ENCODE assay signal across 2 cellular contexts in the genomic region with DNA sequence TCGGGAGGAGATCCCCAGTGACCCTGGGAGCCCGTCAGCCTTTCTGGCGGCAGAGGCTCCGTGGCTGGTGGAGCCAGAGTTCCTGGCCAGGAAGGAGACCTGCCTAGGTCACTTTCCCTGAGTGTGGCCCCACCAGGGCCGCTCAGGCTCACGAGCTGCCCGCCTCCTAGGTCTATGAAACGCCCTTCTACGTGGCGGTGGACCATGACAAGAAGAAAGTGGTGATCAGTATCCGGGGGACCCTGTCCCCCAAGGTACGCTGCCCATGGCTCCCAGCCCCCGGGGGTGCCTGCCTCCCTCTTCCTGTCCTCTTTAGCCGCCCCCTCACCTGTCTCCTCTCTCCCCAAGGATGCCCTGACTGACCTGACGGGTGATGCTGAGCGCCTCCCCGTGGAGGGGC.
TF ChIP-seq lines count a peak whose summit lies in the region.

No MANE protein-coding gene starts in this region.

TF ChIP-seq in IMR-90, 13 proteins besides CTCF, POLR2A, EP300 and RAD21:
- TF ChIP-seq BHLHE40 (IDR thresholded peaks at IDR 0.05; ENCODE audit: low read depth, low read length) (no peak), RFX5 (IDR thresholded peaks at IDR 0.05; ENCODE audit: low read depth, low read length) (no peak), RCOR1 (IDR thresholded peaks at IDR 0.05; ENCODE audit: insufficient replicate concordance, low read length) (no peak), MAZ (IDR thresholded peaks at IDR 0.05; ENCODE audit: borderline replicate concordance, low read depth, low read length) (no peak), FOS (IDR thresholded peaks at IDR 0.05; ENCODE audit: low read depth, low read length) (no peak), CHD1 (IDR thresholded peaks at IDR 0.05; ENCODE audit: low read depth, low read length) (no peak), MAFK (IDR thresholded peaks at IDR 0.05; ENCODE audit: low read depth, low read length) (no peak), ELK1 (IDR thresholded peaks at IDR 0.05; ENCODE audit: borderline replicate concordance, low read depth, low read length) (no peak), CEBPB (IDR thresholded peaks at IDR 0.05; ENCODE audit: low read depth, low read length) (no peak), MXI1 (IDR thresholded peaks at IDR 0.05; ENCODE audit: borderline replicate concordance, low read depth, low read length) (no peak), NFE2L2 (IDR thresholded peaks at IDR 0.05; ENCODE audit: low read depth, low read length) (no peak), SMC3 (IDR thresholded peaks at IDR 0.05; ENCODE audit: low read depth, low read length) (no peak), USF2 (IDR thresholded peaks at IDR 0.05; ENCODE audit: low read depth, low read length) (no peak)

TF ChIP-seq in H1, 55 proteins besides CTCF, POLR2A, EP300 and RAD21:
- TF ChIP-seq TAF7 (optimal IDR thresholded peaks at IDR 0.05; ENCODE audit: borderline replicate concordance, low read depth, low read length): no peak
